In genomic region chrX:103629295-103630170, GRCh38 we compare ENCODE assay signal across 8 cellular contexts. TPM values are rescaled to one million over a fixed set of nuclear protein-coding genes. Genes with fewer than 3 reads are reported as not detected.
DNase-seq lines count a peak whose midpoint lies in the region; ATAC-seq, FAIRE-seq and TF ChIP-seq lines count a peak whose summit lies in the region.

No MANE protein-coding gene starts in this region.

- FAIRE-seq in bronchial epithelial cell (lab: Jason Lieb, UNC): no peak

- peak overlapping the region; percentile 84 to 94 (median 88) for H3K4me3 Mint-ChIP-seq in CD8-positive, alpha-beta memory T cell
- peak overlapping the region; percentile 78 to 91 (median 89) for H3K4me3 Mint-ChIP-seq in immature natural killer cell

- ATAC-seq in GM21528 (IDR thresholded peaks at IDR 0.05; ENCODE audit: low FRiP score, unreplicated experiment) (peak; percentile 48), SK-N-SH treated with all-trans-retinoic acid at 6 μM for 48 hours (peak; percentile 91)

- H3K27ac Mint-ChIP-seq in CD8-positive, alpha-beta memory T cell: peak overlapping the region; percentile 77 to 96 (median 89)
- peak overlapping the region; percentile 50 to 93 (median 80) for H3K27ac Mint-ChIP-seq in immature natural killer cell

- H3K36me3 Mint-ChIP-seq in CD8-positive, alpha-beta memory T cell: peaks cover 0 to 5% (median 0%) of the 10 kb centered on the region in 3 donors
- no peaks in the 10 kb centered on the region for H3K36me3 Mint-ChIP-seq in immature natural killer cell

- POLR2A ChIA-PET in CD8-positive, alpha-beta memory T cell (lab: Charles Lee): no interaction called here

- DNase-seq in CD8-positive, alpha-beta memory T cell: peak in 3 of 5 donors; percentile 2 to 44 (median 26)
- DNase-seq in LNCaP clone FGC (ENCODE audit: low read depth) (no peak), bronchial epithelial cell (ENCODE audit: low read depth) (peak; percentile 46), immature natural killer cell (peak; percentile 14 to 28 (median 22)), skeletal muscle cell (ENCODE audit: low read depth) (peak; percentile 25), NOMO-1 treated with dmso at 0.1 percent for 144 hours (lab: John Stamatoyannopoulos, UW; ENCODE audit: unreplicated experiment) (no peak)

- H3K27ac ChIP-seq in CD8-positive, alpha-beta memory T cell (ENCODE audit: low read depth, low read length): peak overlapping the region; percentile 70

- H3K9me3 Mint-ChIP-seq in CD8-positive, alpha-beta memory T cell: no peaks in the 10 kb centered on the region
- no peaks in the 10 kb centered on the region for H3K9me3 Mint-ChIP-seq in immature natural killer cell

- H3K4me1 Mint-ChIP-seq in CD8-positive, alpha-beta memory T cell: peaks cover 12 to 19% (median 14%) of the 10 kb centered on the region in 3 donors
- H3K4me1 Mint-ChIP-seq in immature natural killer cell: peaks cover 12 to 17% of the 10 kb centered on the region in 2 donors

- peak overlapping the region; percentile 82 for H3K4me3 ChIP-seq in CD8-positive, alpha-beta memory T cell (ENCODE audit: low read length)
- peak overlapping the region; percentile 73 for H3K4me3 ChIP-seq in LNCaP clone FGC (ENCODE audit: low read depth, low read length)
- peak overlapping the region; percentile 65 for H3K4me3 ChIP-seq in bronchial epithelial cell (ENCODE audit: low read depth, low read length)
- peak overlapping the region; percentile 63 for H3K4me3 ChIP-seq in skeletal muscle cell (ENCODE audit: low read depth, low read length)

- CTCF ChIA-PET in CD8-positive, alpha-beta memory T cell (lab: Charles Lee): no interaction called here

- peaks cover 4% of the 10 kb centered on the region for H3K4me1 ChIP-seq in CD8-positive, alpha-beta memory T cell (ENCODE audit: insufficient read depth, low read length)

- no peaks in the 10 kb centered on the region for H3K27me3 ChIP-seq in CD8-positive, alpha-beta memory T cell (ENCODE audit: insufficient read depth, low read length, poor library complexity, severe bottlenecking)
- no peaks in the 10 kb centered on the region for H3K27me3 ChIP-seq in bronchial epithelial cell (ENCODE audit: control insufficient read depth, insufficient read depth, low read length)

- H3K9me3 ChIP-seq in CD8-positive, alpha-beta memory T cell (ENCODE audit: low read length): no peaks in the 10 kb centered on the region

- H3K36me3 ChIP-seq in CD8-positive, alpha-beta memory T cell (ENCODE audit: insufficient read depth, low read length): no peaks in the 10 kb centered on the region
- no peaks in the 10 kb centered on the region for H3K36me3 ChIP-seq in bronchial epithelial cell (ENCODE audit: control insufficient read depth, insufficient read depth, low read length)

- H3K27me3 Mint-ChIP-seq in CD8-positive, alpha-beta memory T cell: peaks cover 0 to 7% of the 10 kb centered on the region in 2 donors
- peaks cover 0 to 1% (median 0%) of the 10 kb centered on the region in 3 donors for H3K27me3 Mint-ChIP-seq in immature natural killer cell (ENCODE audit: low read depth in 3 of 3)

- TF ChIP-seq CTCF in LNCaP clone FGC (IDR thresholded peaks at IDR 0.05; ENCODE audit: control insufficient read depth, extremely low read depth, insufficient read depth): peak; percentile 63
- peak; percentile 28 for TF ChIP-seq CTCF in bronchial epithelial cell (IDR thresholded peaks at IDR 0.05; ENCODE audit: insufficient read depth, low read length, severe bottlenecking)

TF ChIP-seq in SK-N-SH treated with all-trans-retinoic acid at 6 μM for 48 hours, 23 proteins besides CTCF, POLR2A, EP300 and RAD21:
- no peak for TF ChIP-seq ZC3H10 (CRISPR knock-in tag; IDR thresholded peaks at IDR 0.05)
- no peak for TF ChIP-seq TCF4 (CRISPR knock-in tag; IDR thresholded peaks at IDR 0.05; ENCODE audit: borderline replicate concordance)
- no peak for TF ChIP-seq ZFP30 (CRISPR knock-in tag; IDR thresholded peaks at IDR 0.05)
- no peak for TF ChIP-seq ZNF8 (CRISPR knock-in tag; IDR thresholded peaks at IDR 0.05)
- no peak for TF ChIP-seq ZNF70 (CRISPR knock-in tag; IDR thresholded peaks at IDR 0.05)
- TF ChIP-seq ISL1 (CRISPR knock-in tag; IDR thresholded peaks at IDR 0.05): no peak
- no peak for TF ChIP-seq OSR1 (CRISPR knock-in tag; IDR thresholded peaks at IDR 0.05)
- no peak for TF ChIP-seq ZNF565 (CRISPR knock-in tag; conservative IDR thresholded peaks at IDR 0.05; ENCODE audit: low read depth)

RNA-seq across cellular contexts. Expression of gene TCEAL1, which starts 0.8 kb away (rescaled TPM):
- total RNA-seq in CD8-positive, alpha-beta memory T cell: 10 to 100 TPM in 1 of 2 experiments, 1 to 10 TPM in 1; 7.9 to 10.3 TPM
- 19.7 TPM for polyA plus RNA-seq in CD8-positive, alpha-beta memory T cell
- 10.5 and 11.3 TPM in 2 replicates for total RNA-seq in bronchial epithelial cell
- 10 to 100 TPM; 19.7 to 31.2 (median 21.3) TPM for polyA plus RNA-seq in immature natural killer cell

RNA-seq across cellular contexts. Expression of gene TCEAL3, which starts 21.8 kb away (rescaled TPM):
- total RNA-seq in CD8-positive, alpha-beta memory T cell: 1 to 10 TPM; 3.9 to 4.3 TPM
- 13.1 TPM for polyA plus RNA-seq in CD8-positive, alpha-beta memory T cell
- total RNA-seq in bronchial epithelial cell: 3.7 and 8.4 TPM in 2 replicates
- polyA plus RNA-seq in immature natural killer cell: 10 to 100 TPM in 2 of 3 donors, 1 to 10 TPM in 1; 6.8 to 11.4 (median 10.6) TPM

RNA-seq across cellular contexts. Expression of gene TCEAL4, which starts 44.2 kb away (rescaled TPM):
- 10 to 100 TPM; 10.4 to 11.2 TPM for total RNA-seq in CD8-positive, alpha-beta memory T cell
- polyA plus RNA-seq in CD8-positive, alpha-beta memory T cell: 19.7 TPM
- total RNA-seq in bronchial epithelial cell: 23.4 and 43.9 TPM in 2 replicates
- polyA plus RNA-seq in immature natural killer cell: 10 to 100 TPM in 1 of 3 donors, 1 to 10 TPM in 2; 1.6 to 10.8 (median 4.8) TPM

RNA-seq across cellular contexts. Expression of gene MORF4L2, which starts 57.0 kb away (rescaled TPM):
- total RNA-seq in CD8-positive, alpha-beta memory T cell: 100 to 1,000 TPM; 198 to 202 TPM
- 80.8 TPM for polyA plus RNA-seq in CD8-positive, alpha-beta memory T cell
- 414 and 422 TPM in 2 replicates for total RNA-seq in bronchial epithelial cell
- polyA plus RNA-seq in immature natural killer cell: 10 to 100 TPM; 55.3 to 76.9 (median 67.8) TPM

Comparison
In these comparisons a context has a peak if more than half of its experiments do, and no peak if none do; other contexts are left out.
1. DNase-seq: peak in CD8-positive, alpha-beta memory T cell (3 of 5), bronchial epithelial cell (single experiment), immature natural killer cell (3 of 3) and skeletal muscle cell (single experiment); none in LNCaP clone FGC (single experiment) and NOMO-1 treated with dmso at 0.1 percent for 144 hours (single experiment).
2. Peak in every context shown above with its lines, with median percentiles within 50 percentile points of each other: H3K4me3 ChIP-seq.